1 cellular context compared by ENCODE assay signal in genomic region chr16:21626659-21627277, GRCh38.
A peak's percentile ranks its signal among the peaks of the same experiment; 100 is the strongest.
TF ChIP-seq lines count a peak whose summit lies in the region.

No MANE protein-coding gene starts in this region.

TF ChIP-seq in HepG2, 621 proteins besides CTCF, POLR2A, EP300 and RAD21 (continued from another document):
- TF ChIP-seq ZNF580 (CRISPR knock-in tag; IDR thresholded peaks at IDR 0.05; ENCODE audit: borderline replicate concordance, low read depth) (no peak), RCOR2 (CRISPR knock-in tag; IDR thresholded peaks at IDR 0.05) (no peak), NFKBIZ (CRISPR knock-in tag; IDR thresholded peaks at IDR 0.05) (peak; percentile 41; the same call in 1 of the 2 replicates), ZSCAN31 (CRISPR knock-in tag; IDR thresholded peaks at IDR 0.05; ENCODE audit: low read depth) (no peak), ZBTB20 (CRISPR knock-in tag; IDR thresholded peaks at IDR 0.05; ENCODE audit: borderline replicate concordance, low read depth) (peak; percentile 79; the same call in 1 of the 2 replicates), ZNF143 (CRISPR knock-in tag; IDR thresholded peaks at IDR 0.05) (no peak), ZNF260 (CRISPR knock-in tag; IDR thresholded peaks at IDR 0.05; ENCODE audit: borderline replicate concordance, low read depth) (no peak), ZNF160 (CRISPR knock-in tag; IDR thresholded peaks at IDR 0.05) (no peak), ZFP91 (CRISPR knock-in tag; IDR thresholded peaks at IDR 0.05; ENCODE audit: borderline replicate concordance) (no peak), ZNF275 (CRISPR knock-in tag; IDR thresholded peaks at IDR 0.05; ENCODE audit: borderline replicate concordance) (no peak), ZNF329 (CRISPR knock-in tag; IDR thresholded peaks at IDR 0.05; ENCODE audit: low read depth) (no peak), HDAC6 (IDR thresholded peaks at IDR 0.05; ENCODE audit: low read depth, low read length) (no peak), ZNF24 (IDR thresholded peaks at IDR 0.05) (no peak), ZNF562 (CRISPR knock-in tag; IDR thresholded peaks at IDR 0.05; ENCODE audit: borderline replicate concordance) (no peak), ZMAT3 (CRISPR knock-in tag; conservative IDR thresholded peaks at IDR 0.05) (no peak), SNAI1 (CRISPR knock-in tag; IDR thresholded peaks at IDR 0.05; ENCODE audit: borderline replicate concordance) (no peak), KDM5B (CRISPR knock-in tag; IDR thresholded peaks at IDR 0.05; ENCODE audit: borderline replicate concordance) (no peak), ZC3H13 (CRISPR knock-in tag; IDR thresholded peaks at IDR 0.05) (no peak), ZNF343 (CRISPR knock-in tag; IDR thresholded peaks at IDR 0.05) (no peak), ADNP (CRISPR knock-in tag; IDR thresholded peaks at IDR 0.05) (no peak), HHEX (CRISPR knock-in tag; IDR thresholded peaks at IDR 0.05) (no peak), FOXC1 (CRISPR knock-in tag; IDR thresholded peaks at IDR 0.05; ENCODE audit: borderline replicate concordance) (no peak), ZNF747 (CRISPR knock-in tag; IDR thresholded peaks at IDR 0.05; ENCODE audit: borderline replicate concordance) (no peak), ZNF605 (CRISPR knock-in tag; IDR thresholded peaks at IDR 0.05) (no peak), ZKSCAN1 (IDR thresholded peaks at IDR 0.05; ENCODE audit: low read length) (no peak), IKZF5 (CRISPR knock-in tag; IDR thresholded peaks at IDR 0.05) (no peak), HMG20B (CRISPR knock-in tag; conservative IDR thresholded peaks at IDR 0.05) (no peak), SIX4 (CRISPR knock-in tag; IDR thresholded peaks at IDR 0.05) (no peak), REL (CRISPR knock-in tag; conservative IDR thresholded peaks at IDR 0.05) (no peak), RFX3 (CRISPR knock-in tag; IDR thresholded peaks at IDR 0.05) (no peak), NFYC (CRISPR knock-in tag; IDR thresholded peaks at IDR 0.05) (no peak), HNF1B (CRISPR knock-in tag; IDR thresholded peaks at IDR 0.05) (0 out of 2 replicates have a peak, but pooled peaks have one; percentile 24), ZBTB33 (CRISPR knock-in tag; IDR thresholded peaks at IDR 0.05) (0 out of 2 replicates have a peak, but pooled peaks have one; percentile 24), NR2F6 (IDR thresholded peaks at IDR 0.05) (no peak), NR2F6 (CRISPR knock-in tag; IDR thresholded peaks at IDR 0.05) (peak; percentile 21; the same call in 1 of the 2 replicates), ONECUT2 (CRISPR knock-in tag; IDR thresholded peaks at IDR 0.05) (no peak), ZNF703 (CRISPR knock-in tag; IDR thresholded peaks at IDR 0.05; ENCODE audit: borderline replicate concordance) (no peak), REXO4 (CRISPR knock-in tag; IDR thresholded peaks at IDR 0.05; ENCODE audit: borderline replicate concordance) (no peak), TFDP2 (CRISPR knock-in tag; IDR thresholded peaks at IDR 0.05) (no peak), SOX5 (CRISPR knock-in tag; IDR thresholded peaks at IDR 0.05; ENCODE audit: borderline replicate concordance) (peak; percentile 37; the same call in 1 of the 2 replicates), SALL1 (CRISPR knock-in tag; IDR thresholded peaks at IDR 0.05) (no peak), ZBTB43 (CRISPR knock-in tag; conservative IDR thresholded peaks at IDR 0.05) (0 out of 2 replicates have a peak, but pooled peaks have one; percentile 37), ZNF253 (CRISPR knock-in tag; IDR thresholded peaks at IDR 0.05; ENCODE audit: borderline replicate concordance) (no peak), HNRNPK (IDR thresholded peaks at IDR 0.05; ENCODE audit: low read depth, low read length, poor library complexity, severe bottlenecking) (no peak), TCF7 (IDR thresholded peaks at IDR 0.05; ENCODE audit: low read depth) (peak; percentile 84), ZNF512B (CRISPR knock-in tag; IDR thresholded peaks at IDR 0.05; ENCODE audit: borderline replicate concordance) (no peak), GABPA (IDR thresholded peaks at IDR 0.05; ENCODE audit: low read depth, low read length) (no peak), GABPA (CRISPR knock-in tag; IDR thresholded peaks at IDR 0.05; ENCODE audit: low read depth) (peak; percentile 40; the same call in 1 of the 2 replicates), NCOR1 (IDR thresholded peaks at IDR 0.05; ENCODE audit: borderline replicate concordance, low read length) (no peak), WIZ (CRISPR knock-in tag; IDR thresholded peaks at IDR 0.05) (no peak), ZNF460 (CRISPR knock-in tag; IDR thresholded peaks at IDR 0.05; ENCODE audit: borderline replicate concordance) (no peak), SRSF4 (IDR thresholded peaks at IDR 0.05; ENCODE audit: low read depth, low read length, poor library complexity, severe bottlenecking) (no peak), ZBTB7A (CRISPR knock-in tag; IDR thresholded peaks at IDR 0.05) (no peak), ZNF382 (CRISPR knock-in tag; IDR thresholded peaks at IDR 0.05; ENCODE audit: borderline replicate concordance) (no peak), ZBTB44 (CRISPR knock-in tag; IDR thresholded peaks at IDR 0.05) (no peak), ZNF569 (CRISPR knock-in tag; IDR thresholded peaks at IDR 0.05; ENCODE audit: borderline replicate concordance) (no peak), MAFK (conservative IDR thresholded peaks at IDR 0.05 in 1 of 2, IDR thresholded peaks at IDR 0.05 in 1 of 2; ENCODE audit: low read length in 2 of 2) (no peak), ZBTB1 (CRISPR knock-in tag; IDR thresholded peaks at IDR 0.05; ENCODE audit: borderline replicate concordance) (no peak), DRAP1 (CRISPR knock-in tag; IDR thresholded peaks at IDR 0.05) (peak; percentile 44; the same call in 1 of the 2 replicates), ZSCAN12 (CRISPR knock-in tag; IDR thresholded peaks at IDR 0.05) (no peak)
